ENCODE assay signal across 9 cellular contexts in genomic region chr6:157240059-157240959, GRCh38.
DNase-seq lines count a peak whose midpoint lies in the region; ATAC-seq, FAIRE-seq and TF ChIP-seq lines count a peak whose summit lies in the region.
"Had no signal": no experiment of that assay in that cellular context is flagged by ENCODE, and none has a peak within 500 bp of the region (broad histone marks: within the 10 kb centered on the region; RNA-seq: fewer than 3 reads in every experiment).

No MANE protein-coding gene starts in this region.

- H3K4me3 Mint-ChIP-seq in CD4-positive, alpha-beta memory T cell, result peak overlapping the region in 6 of 8 donors; percentile 5 to 72 (median 56)
- H3K4me3 Mint-ChIP-seq in astrocyte (ENCODE audit: unreplicated experiment), result no peak overlapping the region

- H3K9ac ChIP-seq in astrocyte (ENCODE audit: low read length), result peak overlapping the region; percentile 48
- peak overlapping the region; percentile 87 for H3K9ac ChIP-seq in mesenchymal stem cell (ENCODE audit: low read length)

- H2BK120ac ChIP-seq in mesenchymal stem cell (ENCODE audit: low read depth, low read length), result no peak overlapping the region

- H3K4me2 ChIP-seq in astrocyte (ENCODE audit: low read length) (peak overlapping the region; percentile 85), mesenchymal stem cell (ENCODE audit: low read length, poor library complexity, severe bottlenecking) (no peak overlapping the region)

- no peak for FAIRE-seq in astrocyte (lab: Jason Lieb, UNC)
- FAIRE-seq: endometrium had no signal

- no peak for ATAC-seq in GM19035 (IDR thresholded peaks at IDR 0.05; ENCODE audit: unreplicated experiment)

- no peak overlapping the region for H4K91ac ChIP-seq in mesenchymal stem cell (ENCODE audit: low read length)

- H3K4me3 ChIP-seq in CD4-positive, alpha-beta memory T cell (ENCODE audit: low read length in 2 of 2), result no peak overlapping the region
- peak overlapping the region; percentile 47 for H3K4me3 ChIP-seq in astrocyte (ENCODE audit: insufficient read depth, low read depth, low read length)
- H3K4me3 ChIP-seq in mesenchymal stem cell (ENCODE audit: insufficient read depth in 1 of 2, low read depth in 1 of 2, low read length in 2 of 2), result peak overlapping the region in 1 of 2 experiments; percentile 68

- no peak overlapping the region for H3K23ac ChIP-seq in mesenchymal stem cell (ENCODE audit: low read length in 2 of 2)

- peak overlapping the region; percentile 15 for H2BK15ac ChIP-seq in mesenchymal stem cell (ENCODE audit: low read depth, poor library complexity, severe bottlenecking)

- H3K36me3 Mint-ChIP-seq in CD4-positive, alpha-beta memory T cell, result peaks cover 0 to 7% of the 10 kb centered on the region in 2 donors
- peaks cover 8% of the 10 kb centered on the region for H3K36me3 Mint-ChIP-seq in astrocyte (ENCODE audit: low read depth, unreplicated experiment)

- H4K20me1 ChIP-seq in astrocyte (ENCODE audit: insufficient read depth, low read length), result no peaks in the 10 kb centered on the region

- no peak overlapping the region for H3K27ac ChIP-seq in CD4-positive, alpha-beta memory T cell (ENCODE audit: low read depth, low read length)
- no peak overlapping the region for H3K27ac ChIP-seq in astrocyte (ENCODE audit: low read depth, low read length)
- H3K27ac ChIP-seq in mesenchymal stem cell (ENCODE audit: low read length, poor library complexity, severe bottlenecking), result no peak overlapping the region

- H3K4me1 ChIP-seq in CD4-positive, alpha-beta memory T cell (ENCODE audit: insufficient read depth, low read length), result peaks cover 17% of the 10 kb centered on the region
- H3K4me1 ChIP-seq in astrocyte (ENCODE audit: insufficient read depth, low read length) (peaks cover 15% of the 10 kb centered on the region), mesenchymal stem cell (ENCODE audit: control insufficient read depth, insufficient read depth, low read depth, low read length) (peaks cover 20% of the 10 kb centered on the region)

- H2AK5ac ChIP-seq in mesenchymal stem cell (ENCODE audit: low read length, severe bottlenecking), result no peak overlapping the region

- H3K4me1 Mint-ChIP-seq in CD4-positive, alpha-beta memory T cell, result peaks cover 8 to 15% (median 10%) of the 10 kb centered on the region in 4 donors
- peaks cover 2% of the 10 kb centered on the region for H3K4me1 Mint-ChIP-seq in astrocyte (ENCODE audit: low read depth, unreplicated experiment)

- POLR2A ChIA-PET in CD4-positive, alpha-beta memory T cell (lab: Charles Lee; ENCODE audit: partially characterized antibody), result no interaction called here

- intact Hi-C loops in CD4-positive, alpha-beta memory T cell (cut with micrococcal nuclease), result no loop called here

- peaks cover 3 to 5% of the 10 kb centered on the region in 2 donors for H3K27me3 Mint-ChIP-seq in CD4-positive, alpha-beta memory T cell
- peaks cover 41% of the 10 kb centered on the region for H3K27me3 Mint-ChIP-seq in astrocyte (ENCODE audit: low read depth, unreplicated experiment)

- no peaks in the 10 kb centered on the region for H3K79me1 ChIP-seq in mesenchymal stem cell (replicated peaks; ENCODE audit: low read length, poor library complexity, severe bottlenecking)

- no peak overlapping the region for H2BK5ac ChIP-seq in mesenchymal stem cell (ENCODE audit: low read depth, low read length, poor library complexity, severe bottlenecking)

- H3K9me3 ChIP-seq in CD4-positive, alpha-beta memory T cell (ENCODE audit: control insufficient read depth in 1 of 2, low read length in 2 of 2), result no peaks in the 10 kb centered on the region
- H3K9me3 ChIP-seq in astrocyte (ENCODE audit: insufficient read depth, low read depth, low read length) (peaks cover 3% of the 10 kb centered on the region), mesenchymal stem cell (ENCODE audit: control insufficient read depth, low read length) (no peaks in the 10 kb centered on the region)

- H3K18ac ChIP-seq in mesenchymal stem cell (ENCODE audit: low read depth in 1 of 2, low read length in 2 of 2), result no peak overlapping the region

- H3K9me3 Mint-ChIP-seq in CD4-positive, alpha-beta memory T cell, result peaks cover 0 to 7% (median 1%) of the 10 kb centered on the region in 8 donors
- H3K9me3 Mint-ChIP-seq in astrocyte (ENCODE audit: unreplicated experiment), result peaks cover 5% of the 10 kb centered on the region

- peak overlapping the region in 2 of 7 donors; percentile 36 to 42 for H3K27ac Mint-ChIP-seq in CD4-positive, alpha-beta memory T cell
- H3K27ac Mint-ChIP-seq in astrocyte (ENCODE audit: unreplicated experiment), result no peak overlapping the region

- no peak overlapping the region for H3K14ac ChIP-seq in mesenchymal stem cell (ENCODE audit: low read length in 2 of 2)

- no peak overlapping the region for H3K4ac ChIP-seq in mesenchymal stem cell (ENCODE audit: low read depth in 1 of 2, low read length in 2 of 2)

- no peaks in the 10 kb centered on the region for H3K79me2 ChIP-seq in astrocyte (ENCODE audit: insufficient read depth, low read length)

- H4K8ac ChIP-seq in mesenchymal stem cell (ENCODE audit: low read length), result no peak overlapping the region

- no peaks in the 10 kb centered on the region for H3K27me3 ChIP-seq in CD4-positive, alpha-beta memory T cell (ENCODE audit: insufficient read depth, low read length)
- peaks cover 4% of the 10 kb centered on the region for H3K27me3 ChIP-seq in astrocyte (ENCODE audit: insufficient read depth, low read length)
- H3K27me3 ChIP-seq in mesenchymal stem cell (ENCODE audit: control insufficient read depth in 1 of 2, insufficient read depth in 1 of 2, low read length in 2 of 2), result peaks cover 0 to 50% of the 10 kb centered on the region in 2 experiments

- WGBS in mesenchymal stem cell, result 64% methylated on average over 25 of the region's 28 CpGs

- DNase-seq in CD4-positive, alpha-beta memory T cell, result no peak
- DNase-seq in LoVo (ENCODE audit: low spot score) (peak; percentile 29), astrocyte (ENCODE audit: low read depth) (peak; percentile 59), mesenchymal stem cell (peak; percentile 25)
- DNase-seq in stimulated activated CD4-positive, alpha-beta T cell treated with anti-CD3 and anti-CD28 coated beads, Interleukin-4, amount 100 ng/mL, for 24 hours, result no peak
- DNase-seq in activated CD8-positive, alpha-beta memory T cell treated with anti-CD3 and anti-CD28 coated beads, Interleukin-2, amount 50 U/mL, for 4 hours, result no peak
- no peak for DNase-seq in stimulated activated CD4-positive, alpha-beta T cell treated with anti-CD3 and anti-CD28 coated beads, Interleukin-2, amount 100 ng/mL, for 24 hours

- CTCF ChIA-PET in CD4-positive, alpha-beta memory T cell (lab: Charles Lee; ENCODE audit: partially characterized antibody), result no interaction called here

- no peaks in the 10 kb centered on the region for H3K36me3 ChIP-seq in CD4-positive, alpha-beta memory T cell (ENCODE audit: insufficient read depth, low read length)
- H3K36me3 ChIP-seq in astrocyte (ENCODE audit: insufficient read depth, low read length), result no peaks in the 10 kb centered on the region
- H3K36me3 ChIP-seq in mesenchymal stem cell (ENCODE audit: control insufficient read depth in 1 of 2, insufficient read depth in 2 of 2, low read depth in 1 of 2, low read length in 2 of 2), result no peaks in the 10 kb centered on the region

- no peak for TF ChIP-seq CTCF in astrocyte (IDR thresholded peaks at IDR 0.05; ENCODE audit: insufficient read depth, low read depth, low read length)

- peak overlapping the region; percentile 58 for H2AFZ ChIP-seq in astrocyte (ENCODE audit: low read depth, low read length)
- H2AFZ ChIP-seq in mesenchymal stem cell (ENCODE audit: low read depth, low read length), result no peak overlapping the region

- H2BK12ac ChIP-seq in mesenchymal stem cell (ENCODE audit: low read length in 2 of 2), result no peak overlapping the region

Comparison
In these comparisons a context has a peak if more than half of its experiments do, and no peak if none do; other contexts are left out.
1. DNase-seq: peak in LoVo (single experiment), astrocyte (single experiment) and mesenchymal stem cell (single experiment); none in CD4-positive, alpha-beta memory T cell (0 of 5), stimulated activated CD4-positive, alpha-beta T cell treated with anti-CD3 and anti-CD28 coated beads, Interleukin-4, amount 100 ng/mL, for 24 hours (single experiment), activated CD8-positive, alpha-beta memory T cell treated with anti-CD3 and anti-CD28 coated beads, Interleukin-2, amount 50 U/mL, for 4 hours (single experiment) and stimulated activated CD4-positive, alpha-beta T cell treated with anti-CD3 and anti-CD28 coated beads, Interleukin-2, amount 100 ng/mL, for 24 hours (0 of 2).